Comparison of ENCODE assay signal across 8 cellular contexts in the genomic region with DNA sequence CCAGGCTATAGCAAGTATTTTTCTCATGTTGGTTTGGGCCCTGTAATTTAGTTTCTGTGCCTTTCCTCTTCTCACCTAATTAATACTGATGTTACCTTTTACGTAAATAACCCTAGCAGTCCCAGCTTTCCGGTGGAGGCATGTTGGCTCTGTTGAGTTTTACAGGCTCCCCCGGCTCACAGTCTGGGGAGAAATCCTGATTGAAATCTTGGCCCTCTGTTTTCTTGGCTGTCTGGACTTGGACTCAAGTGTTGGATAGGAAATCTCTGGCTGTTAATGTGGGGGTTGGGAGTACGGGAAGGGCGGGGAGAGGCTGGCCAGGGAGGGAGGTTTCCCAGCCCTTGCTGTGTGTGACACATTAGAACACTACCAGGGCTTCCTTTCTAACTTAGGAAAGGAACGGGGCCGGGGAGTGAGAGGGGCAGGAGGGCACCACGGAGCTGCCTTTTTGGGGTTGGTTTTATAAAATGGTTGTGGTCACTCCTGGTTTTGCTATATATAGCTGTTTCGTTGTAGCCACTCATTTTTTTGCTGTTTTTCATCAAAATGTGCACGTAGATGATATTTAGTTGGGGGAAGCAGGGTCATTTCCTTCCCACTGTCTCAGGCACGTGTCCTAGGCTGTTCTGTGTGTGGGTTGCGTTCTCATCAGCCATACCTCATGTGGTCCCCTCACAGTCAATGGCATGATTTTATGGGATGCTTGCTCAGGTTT. TPM values are rescaled to one million over a fixed set of nuclear protein-coding genes. Genes with fewer than 3 reads are reported as not detected.
DNase-seq lines count a peak whose midpoint lies in the region; ATAC-seq and TF ChIP-seq lines count a peak whose summit lies in the region.

No MANE protein-coding gene starts in this region.

- H3K9me3 ChIP-seq in breast epithelium (no peaks in the 10 kb centered on the region), lower lobe of right lung (no peaks in the 10 kb centered on the region)

- intact Hi-C loops in breast epithelium (cut with DNase I; ENCODE audit: low total_unique reads) (loop anchor here (5.0 kb wide), 1 partner anchor 833 kb away; no protein-coding TSS in a partner anchor), lower lobe of right lung (cut with DNase I) (no loop called here)

- H3K27ac ChIP-seq in breast epithelium (peak overlapping the region; percentile 81 to 85), lower lobe of right lung (peak overlapping the region; percentile 53)

- TF ChIP-seq POLR2A in breast epithelium (IDR thresholded peaks at IDR 0.05): no peak

- peak; percentile 54 for ATAC-seq in GM18907 (IDR thresholded peaks at IDR 0.05; ENCODE audit: unreplicated experiment)
- peak; percentile 85 to 88 for ATAC-seq in lower lobe of right lung
- no peak for ATAC-seq in HG02623 (IDR thresholded peaks at IDR 0.05; ENCODE audit: unreplicated experiment)

- H3K27me3 ChIP-seq in breast epithelium (no peaks in the 10 kb centered on the region), lower lobe of right lung (ENCODE audit: low read depth) (no peaks in the 10 kb centered on the region)

- H3K4me1 ChIP-seq in breast epithelium (peaks cover 0 to 17% of the 10 kb centered on the region in 2 donors), lower lobe of right lung (peaks cover 57% of the 10 kb centered on the region)

- peak; percentile 72 for DNase-seq in HK-2 (ENCODE audit: unreplicated experiment)
- peak; percentile 51 to 66 for DNase-seq in breast epithelium (ENCODE audit: low spot score in 2 of 2)
- DNase-seq in lower lobe of right lung: peak; percentile 57
- peak; percentile 70 for DNase-seq in ureter (ENCODE audit: low spot score)
- DNase-seq in activated CD4-positive, CD25-positive, alpha-beta regulatory T cell treated with anti-CD3 and anti-CD28 coated beads, Interleukin-2, amount 50 U/mL, for 72 hours: no peak
- no peak for DNase-seq in effector CD4-positive, alpha-beta T cell

- H3K36me3 ChIP-seq in breast epithelium (no peaks in the 10 kb centered on the region), lower lobe of right lung (no peaks in the 10 kb centered on the region)

- H3K4me3 ChIP-seq in breast epithelium (peak overlapping the region in 1 of 3 donors; percentile 48), lower lobe of right lung (no peak overlapping the region)

- TF ChIP-seq CTCF in breast epithelium (IDR thresholded peaks at IDR 0.05) (no peak), lower lobe of right lung (IDR thresholded peaks at IDR 0.05) (no peak)

RNA-seq across cellular contexts. Expression of gene TRIO, which starts 10.9 kb away (rescaled TPM):
- 100 to 1,000 TPM; 191 to 209 (median 193) TPM for total RNA-seq in breast epithelium
- total RNA-seq in lower lobe of right lung: 148 TPM
- 216 TPM for total RNA-seq in ureter

Comparison
In these comparisons a context has a peak if more than half of its experiments do, and no peak if none do; other contexts are left out.
1. DNase-seq: peak in HK-2 (single experiment), breast epithelium (2 of 2), lower lobe of right lung (single experiment) and ureter (single experiment); none in activated CD4-positive, CD25-positive, alpha-beta regulatory T cell treated with anti-CD3 and anti-CD28 coated beads, Interleukin-2, amount 50 U/mL, for 72 hours (single experiment) and effector CD4-positive, alpha-beta T cell (single experiment).